ENCODE assay signal across 19 cellular contexts in the genomic region with DNA sequence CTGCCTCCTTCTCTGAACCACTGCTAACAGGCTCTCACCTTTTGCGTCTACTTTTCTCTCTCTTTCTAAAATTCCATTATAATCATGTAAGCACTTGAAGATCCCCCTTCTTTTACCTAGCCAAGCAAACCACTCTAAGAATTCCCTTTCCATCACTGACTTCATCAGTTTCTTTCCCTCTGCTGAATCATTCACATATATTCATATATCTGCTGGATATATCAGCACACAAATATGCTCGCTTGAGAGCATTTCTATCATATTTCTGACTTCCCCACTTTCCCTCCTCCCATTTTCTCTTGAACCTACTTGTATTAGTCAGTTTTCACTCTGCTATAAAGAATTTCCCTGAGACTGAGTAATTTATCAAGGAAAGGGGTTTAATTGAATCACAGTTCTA.
DNase-seq lines count a peak whose midpoint lies in the region; ATAC-seq and TF ChIP-seq lines count a peak whose summit lies in the region.
"Had no signal": no experiment of that assay in that cellular context is flagged by ENCODE, and none has a peak within 500 bp of the region (broad histone marks: within the 10 kb centered on the region; RNA-seq: fewer than 3 reads in every experiment).

No MANE protein-coding gene starts in this region.

- H2BK5ac ChIP-seq in IMR-90 (ENCODE audit: low read depth, low read length, poor library complexity, severe bottlenecking): peak overlapping the region; percentile 66

- H3K9me3 ChIP-seq in IMR-90 (ENCODE audit: control insufficient read depth, insufficient read depth, low read length): no peaks in the 10 kb centered on the region
- H3K9me3 ChIP-seq: A549 had no signal

- H3K23ac ChIP-seq in IMR-90 (ENCODE audit: low read depth, low read length): no peak overlapping the region

- peak overlapping the region; percentile 4; the same call in 1 of the 2 replicates for H2BK20ac ChIP-seq in IMR-90 (ENCODE audit: low read depth, low read length)

- no peaks in the 10 kb centered on the region for H3K27me3 ChIP-seq in IMR-90 (ENCODE audit: control insufficient read depth, insufficient read depth, low read length)
- no peaks in the 10 kb centered on the region for H3K27me3 ChIP-seq in brain microvascular endothelial cell (replicated peaks)

- POLR2A ChIA-PET in IMR-90 (lab: Charles Lee; ENCODE audit: unreplicated experiment): no interaction called here

- no peak overlapping the region for H3K9ac ChIP-seq in IMR-90 (ENCODE audit: low read depth, low read length)

- no peak for TF ChIP-seq POLR2A in IMR-90 (IDR thresholded peaks at IDR 0.05; ENCODE audit: low read depth, low read length)

- DNase-seq in AG10803 (ENCODE audit: low read depth): peak; percentile 46
- DNase-seq in IMR-90: peak; percentile 77
- DNase-seq in brain microvascular endothelial cell: peak; percentile 72
- peak; percentile 74 for DNase-seq in iris pigment epithelial cell (ENCODE audit: low read depth)
- no peak for DNase-seq in cerebellar nuclear complex (lab: John Stamatoyannopoulos, UW)
- no peak for DNase-seq in HuH-7 (ENCODE audit: low spot score)
- DNase-seq in COR-L47 (lab: John Stamatoyannopoulos, UW): no peak
- no peak for DNase-seq in GM13977 (ENCODE audit: low spot score)
- DNase-seq: CD8-positive, alpha-beta T cell; DND-41; MM.1S; NCI-H1105; NCI-H1930; NCI-H2171; NCI-H510A; SHP77 treated with DMSO at 0.1 percent for 48 hours had no signal

- no peaks in the 10 kb centered on the region for H4K20me1 ChIP-seq in IMR-90 (ENCODE audit: insufficient read depth, low read length)

- peak overlapping the region; percentile 53; the same call in 1 of the 2 replicates for H3K4me2 ChIP-seq in IMR-90 (ENCODE audit: low read depth, low read length)
- H3K4me2 ChIP-seq: A549 had no signal

- WGBS in IMR-90 (ENCODE audit: extremely low coverage in 2 of 2, insufficient read length in 1 of 2), 2 experiments: 86% methylated on average over 1 of the region's 2 CpGs; no CpG with 5 or more reads in 1 of the 2 experiments

- peak overlapping the region; percentile 51 for H2BK120ac ChIP-seq in IMR-90 (ENCODE audit: low read depth, low read length)

- TF ChIP-seq CTCF in AG10803 (conservative IDR thresholded peaks at IDR 0.05; ENCODE audit: low read length): no peak
- TF ChIP-seq CTCF in IMR-90 (conservative IDR thresholded peaks at IDR 0.05; ENCODE audit: low read depth, low read length): no peak
- TF ChIP-seq CTCF in brain microvascular endothelial cell (IDR thresholded peaks at IDR 0.05; ENCODE audit: low read depth, low read length, missing control alignments): no peak
- TF ChIP-seq CTCF in GM13977 (IDR thresholded peaks at IDR 0.05; ENCODE audit: extremely low read depth, insufficient read depth, missing control alignments): no peak

- peaks cover 1% of the 10 kb centered on the region; the same call in 1 of the 2 replicates for H3K4me1 ChIP-seq in IMR-90 (ENCODE audit: control insufficient read depth, insufficient read depth, low read length)

- in situ Hi-C loops in IMR-90 (cut with MboI; ENCODE audit: low sequenced_read_pairs): no loop called here
- in situ Hi-C loops in brain microvascular endothelial cell (cut with HindIII; ENCODE audit: low pct_ligation_motif_present, low sequenced_read_pairs): no loop called here
- in situ Hi-C loops in GM13977 (cut with MboI; ENCODE audit: low pct_unique_long_range_greater_than_20kb, low sequenced_read_pairs, unreplicated experiment): no loop called here

- no peak overlapping the region for H2BK15ac ChIP-seq in IMR-90 (ENCODE audit: low read depth, low read length)

- intact Hi-C loops in IMR-90 (cut with micrococcal nuclease): no loop called here

- peak overlapping the region in 1 of 2 experiments; percentile 50; a peak in 2 of 4 replicates for H4K8ac ChIP-seq in IMR-90 (ENCODE audit: low read depth in 2 of 2, low read length in 2 of 2)

- H2AK5ac ChIP-seq in IMR-90 (ENCODE audit: low read depth, low read length): peak overlapping the region; percentile 54; the same call in 1 of the 2 replicates

- H4K5ac ChIP-seq in IMR-90 (ENCODE audit: low read depth, low read length): peak overlapping the region; percentile 39; the same call in 1 of the 2 replicates

- no peak overlapping the region for H3K56ac ChIP-seq in IMR-90 (ENCODE audit: extremely low read depth, insufficient read depth, low read length)

- H3K4me3 ChIP-seq in AG10803 (ENCODE audit: low read length): no peak overlapping the region
- H3K4me3 ChIP-seq in IMR-90 (ENCODE audit: insufficient read depth, low read depth, low read length): no peak overlapping the region
- H3K4me3 ChIP-seq in brain microvascular endothelial cell (ENCODE audit: low read depth, low read length): no peak overlapping the region
- H3K4me3 ChIP-seq: A549 had no signal

- no peak overlapping the region for H2AK9ac ChIP-seq in IMR-90 (replicated peaks; ENCODE audit: low read depth, low read length, poor library complexity)

- dilution Hi-C loops in IMR-90 (cut with HindIII; ENCODE audit: low sequenced_read_pairs, unreplicated experiment): no loop called here

- H3K9me1 ChIP-seq in IMR-90 (ENCODE audit: insufficient read depth, low read length): no peaks in the 10 kb centered on the region

- peak; percentile 90 for ATAC-seq in IMR-90 (ENCODE audit: low read depth)
- ATAC-seq: A549; CD8-positive, alpha-beta T cell; HCT116 had no signal

- TF ChIP-seq RAD21 in IMR-90 (IDR thresholded peaks at IDR 0.05; ENCODE audit: low read length): no peak

- no TSS peak for BruUV-seq in IMR-90 (replicated peaks; lab: Mats Ljungman, UMichigan)

- CTCF ChIA-PET in IMR-90 (lab: Yijun Ruan, JAX): no interaction called here

- H3K36me3 ChIP-seq in IMR-90 (ENCODE audit: control insufficient read depth, insufficient read depth, low read length) (no peaks in the 10 kb centered on the region), brain microvascular endothelial cell (replicated peaks) (no peaks in the 10 kb centered on the region)

- peak overlapping the region; percentile 29; the same call in 1 of the 2 replicates for H3K18ac ChIP-seq in IMR-90 (ENCODE audit: low read depth, low read length)

- peak overlapping the region; percentile 32; the same call in 1 of the 2 replicates for H3K27ac ChIP-seq in IMR-90 (ENCODE audit: insufficient read depth, low read length)
- H3K27ac ChIP-seq in brain microvascular endothelial cell: peak overlapping the region; percentile 44
- H3K27ac ChIP-seq: A549, HL-60 had no signal

- 0 out of 2 replicates have a peak overlapping the region, but pooled peaks have one; percentile 2 for H3K14ac ChIP-seq in IMR-90 (replicated peaks; ENCODE audit: low read depth, low read length)

- no peak overlapping the region for H4K91ac ChIP-seq in IMR-90 (ENCODE audit: insufficient read depth, low read depth, low read length)

- no peaks in the 10 kb centered on the region for H3K79me1 ChIP-seq in IMR-90 (ENCODE audit: low read depth in 1 of 2, low read length in 2 of 2)

- H3K4ac ChIP-seq in IMR-90 (ENCODE audit: low read depth, low read length): peak overlapping the region; percentile 47; the same call in 1 of the 2 replicates

- H2AFZ ChIP-seq in IMR-90 (replicated peaks; ENCODE audit: low read length, poor library complexity): no peak overlapping the region

TF ChIP-seq in IMR-90, 13 proteins besides CTCF, POLR2A, EP300 and RAD21:
- TF ChIP-seq RCOR1 (IDR thresholded peaks at IDR 0.05; ENCODE audit: insufficient replicate concordance, low read length) (no peak), RFX5 (IDR thresholded peaks at IDR 0.05; ENCODE audit: low read depth, low read length) (no peak), CEBPB (IDR thresholded peaks at IDR 0.05; ENCODE audit: low read depth, low read length) (no peak), MXI1 (IDR thresholded peaks at IDR 0.05; ENCODE audit: borderline replicate concordance, low read depth, low read length) (no peak), ELK1 (IDR thresholded peaks at IDR 0.05; ENCODE audit: borderline replicate concordance, low read depth, low read length) (no peak), BHLHE40 (IDR thresholded peaks at IDR 0.05; ENCODE audit: low read depth, low read length) (no peak), SMC3 (IDR thresholded peaks at IDR 0.05; ENCODE audit: low read depth, low read length) (no peak)
- TF ChIP-seq, protein P1, sequence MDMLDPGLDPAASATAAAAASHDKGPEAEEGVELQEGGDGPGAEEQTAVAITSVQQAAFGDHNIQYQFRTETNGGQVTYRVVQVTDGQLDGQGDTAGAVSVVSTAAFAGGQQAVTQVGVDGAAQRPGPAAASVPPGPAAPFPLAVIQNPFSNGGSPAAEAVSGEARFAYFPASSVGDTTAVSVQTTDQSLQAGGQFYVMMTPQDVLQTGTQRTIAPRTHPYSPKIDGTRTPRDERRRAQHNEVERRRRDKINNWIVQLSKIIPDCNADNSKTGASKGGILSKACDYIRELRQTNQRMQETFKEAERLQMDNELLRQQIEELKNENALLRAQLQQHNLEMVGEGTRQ (IDR thresholded peaks at IDR 0.05; ENCODE audit: low read depth, low read length): no peak
TF ChIP-seq in IMR-90: peak in this region for 0.

Comparison
In these comparisons a context has a peak if more than half of its experiments do, and no peak if none do; other contexts are left out.
1. DNase-seq: peak in AG10803 (single experiment), IMR-90 (single experiment), brain microvascular endothelial cell (single experiment) and iris pigment epithelial cell (single experiment); none in cerebellar nuclear complex (0 of 2), HuH-7 (single experiment), COR-L47 (single experiment) and GM13977 (single experiment).